Comparison of ENCODE assay signal across 23 cellular contexts in the genomic region with DNA sequence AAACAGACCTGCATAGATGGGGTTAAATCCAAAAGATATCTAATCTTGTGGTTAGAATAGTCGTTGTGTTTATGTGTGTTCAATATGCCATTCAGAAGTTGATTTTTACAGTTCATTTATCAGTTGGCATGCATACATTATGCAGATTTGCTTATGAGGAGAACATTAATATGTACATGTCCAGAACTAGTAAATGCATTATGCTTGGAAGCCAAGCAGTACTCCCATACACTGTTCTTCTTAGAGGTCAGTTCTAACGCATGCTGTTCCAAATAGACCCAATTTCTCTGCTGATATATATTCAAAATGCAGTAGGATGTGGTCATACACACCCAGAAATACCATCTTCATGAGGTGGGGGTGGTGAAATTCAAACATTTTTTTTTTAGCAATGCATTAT. TPM values are rescaled to one million over a fixed set of nuclear protein-coding genes. Genes with fewer than 3 reads are reported as not detected.
DNase-seq lines count a peak whose midpoint lies in the region; ATAC-seq, FAIRE-seq and TF ChIP-seq lines count a peak whose summit lies in the region.
"Had no signal": no experiment of that assay in that cellular context is flagged by ENCODE, and none has a peak within 500 bp of the region (broad histone marks: within the 10 kb centered on the region; RNA-seq: fewer than 3 reads in every experiment).

No MANE protein-coding gene starts in this region.

- H3K4me1 ChIP-seq in endocrine pancreas (ENCODE audit: control insufficient read depth, insufficient read depth, low read length): peaks cover 5% of the 10 kb centered on the region
- peaks cover 3% of the 10 kb centered on the region for H3K4me1 ChIP-seq in testis
- H3K4me1 ChIP-seq: A549, Caco-2 had no signal

- WGBS in testis, 2 donors: 23 to 29% methylated on average over 2 of the region's 2 CpGs

- DNase-seq in G401 (ENCODE audit: low spot score): peak; percentile 62
- peak; percentile 69 for DNase-seq in NCI-H526 treated with DMSO at 0.1 percent for 48 hours (lab: John Stamatoyannopoulos, UW)
- DNase-seq in inferior parietal cortex (ENCODE audit: extremely low spot score): peak; percentile 15
- DNase-seq in testis: no peak
- no peak for DNase-seq in H54 (ENCODE audit: insufficient read length, low spot score)
- no peak for DNase-seq in NCI-H146 treated with DMSO at 0.1 percent for 48 hours (lab: John Stamatoyannopoulos, UW; ENCODE audit: unreplicated experiment)
- DNase-seq: Caco-2; CD4-positive, alpha-beta T cell; DMS153; GF-D8; GM23248; NCI-H1436 treated with DMSO at 0.1 percent for 48 hours; NCI-H446 treated with DMSO at 0.1 percent for 48 hours; NCI-H748 treated with DMSO at 0.1 percent for 48 hours; SHP77 had no signal

- TF ChIP-seq CTCF in testis (IDR thresholded peaks at IDR 0.05): no peak

- H3K36me3 ChIP-seq in endocrine pancreas (ENCODE audit: control insufficient read depth, insufficient read depth, low read length): no peaks in the 10 kb centered on the region
- H3K36me3 ChIP-seq in testis (ENCODE audit: low read depth, missing control alignments): no peaks in the 10 kb centered on the region

- H3K9ac ChIP-seq in endocrine pancreas (ENCODE audit: control insufficient read depth, insufficient read depth, low read length): no peak overlapping the region
- H3K9ac ChIP-seq: GM23248, KMS-11, SK-N-SH had no signal

- H3K4me3 ChIP-seq in endocrine pancreas (ENCODE audit: control insufficient read depth, insufficient read depth, low read length) (peak overlapping the region; percentile 82), testis (no peak overlapping the region)
- H3K4me3 ChIP-seq: GM23248 had no signal

- H3K27ac ChIP-seq in testis: no peak overlapping the region
- H3K27ac ChIP-seq: A549, GM23248, KMS-11 had no signal

- ATAC-seq in HG02870 (IDR thresholded peaks at IDR 0.05; ENCODE audit: unreplicated experiment): no peak

- no peaks in the 10 kb centered on the region for H3K9me3 ChIP-seq in endocrine pancreas (ENCODE audit: control insufficient read depth, low read length)
- no peaks in the 10 kb centered on the region for H3K9me3 ChIP-seq in testis
- H3K9me3 ChIP-seq: A549, Caco-2, SK-N-SH had no signal

- FAIRE-seq in H54 (lab: Jason Lieb, UNC): no peak
- FAIRE-seq: A549, GM19239, RCC 7860 had no signal

- H3K27me3 ChIP-seq in endocrine pancreas (ENCODE audit: control insufficient read depth, insufficient read depth, low read length) (no peaks in the 10 kb centered on the region), testis (no peaks in the 10 kb centered on the region)

- TF ChIP-seq POLR2A in testis (IDR thresholded peaks at IDR 0.05) (no peak), H54 (IDR thresholded peaks at IDR 0.05; ENCODE audit: low read depth, low read length) (no peak)

- in situ Hi-C loops in G401 (cut with HindIII; ENCODE audit: low sequenced_read_pairs): no loop called here

- intact Hi-C loops in testis (cut with DNase I; ENCODE audit: low total_unique reads): no loop called here

RNA-seq across cellular contexts. Expression of a gene that starts 1.0 kb away (rescaled TPM):
- total RNA-seq in G401 (2014; rRNA removed; shearing (Covaris generic)): not detected in 2 replicates
- total RNA-seq in testis: 1 to 10 TPM; 2.3 to 3.0 TPM
- polyA plus RNA-seq in testis (ENCODE audit: insufficient read depth, low read depth, low replicate concordance): 3.3 TPM
- total RNA-seq: CD4-positive, alpha-beta T cell; GM23248; HT-29 had no signal
- polyA plus RNA-seq: GM23248 had no signal

Comparison
In these comparisons a context has a peak if more than half of its experiments do, and no peak if none do; other contexts are left out.
1. DNase-seq: peak in G401 (single experiment), NCI-H526 treated with DMSO at 0.1 percent for 48 hours (single experiment) and inferior parietal cortex (single experiment); none in testis (single experiment), H54 (single experiment) and NCI-H146 treated with DMSO at 0.1 percent for 48 hours (single experiment).